Comparison of ENCODE assay signal across 24 cellular contexts in genomic region chr18:79739440-79739778, GRCh38. TPM values are rescaled to one million over a fixed set of nuclear protein-coding genes. Genes with fewer than 3 reads are reported as not detected.
"Had no signal": no experiment of that assay in that cellular context is flagged by ENCODE, and none has a peak within 500 bp of the region (broad histone marks: within the 10 kb centered on the region; RNA-seq: fewer than 3 reads in every experiment).

No MANE protein-coding gene starts in this region.

- H3K27me3 ChIP-seq: gastrocnemius medialis, pancreas, right lobe of liver, vagina had no signal

- H3K4me3 ChIP-seq: gastrocnemius medialis, pancreas, right lobe of liver, smooth muscle cell, vagina had no signal

- ATAC-seq: effector memory CD8-positive, alpha-beta T cell; esophagus mucosa; gastrocnemius medialis; left lobe of liver; naive thymus-derived CD4-positive, alpha-beta T cell; pancreas; right lobe of liver; stimulated activated memory B cell treated with anti-CD40 and anti-IgM and Interleukin-4, amounts not matched to agents 10 μg/mL and 1 μg/mL and 100 μg/mL, for 72 hours had no signal

- H3K4me2 ChIP-seq: smooth muscle cell had no signal

- H3K4me1 ChIP-seq: gastrocnemius medialis, pancreas, right lobe of liver, vagina had no signal

- H3K9me3 ChIP-seq: gastrocnemius medialis, pancreas, right lobe of liver, vagina had no signal

- H3K27ac ChIP-seq: epithelial cell of prostate, gastrocnemius medialis, pancreas, right lobe of liver, vagina had no signal

- DNase-seq: cerebellar nuclear complex; cortex of kidney; effector memory CD8-positive, alpha-beta T cell; foreskin fibroblast; gastrocnemius medialis; mammary epithelial cell; mesendoderm; midbrain; naive thymus-derived CD4-positive, alpha-beta T cell; nephron progenitor cell; stimulated activated CD4-positive, alpha-beta T cell treated with anti-CD3 and anti-CD28 coated beads, Interleukin-4, amount 100 ng/mL, for 4 hours; trophoblast cell had no signal

RNA-seq across cellular contexts. Expression of gene KCNG2, which starts 58.3 kb away (rescaled TPM):
- total RNA-seq: glomerular endothelial cell; left lobe of liver; mucosa of gallbladder; naive thymus-derived CD4-positive, alpha-beta T cell; progenitor cell of endocrine pancreas; right lobe of liver; smooth muscle cell; ureter; vagina had no signal
